In the genomic region with DNA sequence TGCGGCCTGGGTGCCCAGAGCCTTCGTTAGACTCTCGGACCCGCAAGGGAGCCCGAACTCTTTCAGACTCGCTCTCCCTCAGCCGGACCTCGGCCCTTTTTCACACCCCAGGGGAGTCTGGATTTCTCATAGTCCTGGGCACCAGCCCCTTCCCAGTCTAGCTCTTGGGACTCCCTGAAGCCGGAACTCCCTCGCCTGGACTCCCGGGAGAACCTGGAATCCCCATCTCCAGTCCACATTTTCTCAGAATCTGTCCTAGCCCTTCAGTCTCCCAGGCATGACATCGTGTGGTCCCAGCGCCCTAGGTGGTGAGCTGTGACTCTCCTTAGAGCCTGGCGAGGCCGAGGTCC, we compare ENCODE assay signal across 8 cellular contexts. TPM values are rescaled to one million over a fixed set of nuclear protein-coding genes. Genes with fewer than 3 reads are reported as not detected.
A peak's percentile ranks its signal among the peaks of the same experiment; 100 is the strongest.
DNase-seq lines count a peak whose midpoint lies in the region; ATAC-seq and TF ChIP-seq lines count a peak whose summit lies in the region.

No MANE protein-coding gene starts in this region.

- CTCF ChIA-PET in activated CD4-positive, alpha-beta T cell treated with anti-CD3 and anti-CD28 coated beads, Interleukin-2, amount 10 ng/mL, durations not matched to agents 7 days and 5 days (lab: Charles Lee) = interaction anchor here (1.4 to 1.7 kb wide), 3 partner anchors 26 to 87 kb away, joined by 3 to 8 read pairs (median 4); a partner anchor contains a TSS
- CTCF ChIA-PET in activated B cell treated with CpG ODN at 0.5 μM for 24 hours (lab: Charles Lee) = interaction anchor here (1.0 kb wide), 1 partner anchor 34 kb away, joined by 6 read pairs; no protein-coding TSS in a partner anchor

- no peak for TF ChIP-seq POLR2A in suprapubic skin (IDR thresholded peaks at IDR 0.05)

- no peaks in the 10 kb centered on the region for H3K9me3 Mint-ChIP-seq in activated CD4-positive, alpha-beta T cell treated with anti-CD3 and anti-CD28 coated beads, Interleukin-2, amount 10 ng/mL, durations not matched to agents 7 days and 5 days
- H3K9me3 Mint-ChIP-seq in activated B cell treated with CpG ODN at 0.5 μM for 24 hours = no peaks in the 10 kb centered on the region

- intact Hi-C loops in activated B cell treated with CpG ODN at 0.5 μM for 24 hours (cut with micrococcal nuclease) = loop anchor here (10.0 kb wide), 1 partner anchor 417 kb away; a partner anchor contains a TSS

- no peaks in the 10 kb centered on the region for H3K9me3 ChIP-seq in suprapubic skin

- H3K4me1 ChIP-seq in suprapubic skin = peaks cover 21% of the 10 kb centered on the region

- POLR2A ChIA-PET in activated CD4-positive, alpha-beta T cell treated with anti-CD3 and anti-CD28 coated beads, Interleukin-2, amount 10 ng/mL, durations not matched to agents 7 days and 5 days (lab: Charles Lee) = interaction anchor here (0.6 kb wide), 1 partner anchor 22 kb away, joined by 5 read pairs; no protein-coding TSS in a partner anchor
- POLR2A ChIA-PET in activated B cell treated with CpG ODN at 0.5 μM for 24 hours (lab: Charles Lee) = interaction anchor here (0.6 kb wide), 1 partner anchor 62 kb away, joined by 3 read pairs; a partner anchor contains a TSS

- ATAC-seq in activated B cell treated with CpG ODN at 0.5 μM for 24 hours (ENCODE audit: low read depth) (no peak), HG02870 (IDR thresholded peaks at IDR 0.05; ENCODE audit: unreplicated experiment) (no peak)

- peak overlapping the region; percentile 95 for H3K4me3 Mint-ChIP-seq in activated CD4-positive, alpha-beta T cell treated with anti-CD3 and anti-CD28 coated beads, Interleukin-2, amount 10 ng/mL, durations not matched to agents 7 days and 5 days
- H3K4me3 Mint-ChIP-seq in activated B cell treated with CpG ODN at 0.5 μM for 24 hours = peak overlapping the region; percentile 97

- H3K36me3 Mint-ChIP-seq in activated CD4-positive, alpha-beta T cell treated with anti-CD3 and anti-CD28 coated beads, Interleukin-2, amount 10 ng/mL, durations not matched to agents 7 days and 5 days (ENCODE audit: low read depth) = peaks cover 10% of the 10 kb centered on the region
- H3K36me3 Mint-ChIP-seq in activated B cell treated with CpG ODN at 0.5 μM for 24 hours (ENCODE audit: low read depth) = peaks cover 18% of the 10 kb centered on the region

- peak overlapping the region; percentile 61 for H3K4me3 ChIP-seq in suprapubic skin

- DNase-seq in activated CD4-positive, alpha-beta T cell treated with anti-CD3 and anti-CD28 coated beads, Interleukin-2, amount 10 ng/mL, durations not matched to agents 7 days and 5 days = no peak
- no peak for DNase-seq in activated CD4-positive, alpha-beta T cell treated with anti-CD3 and anti-CD28 coated beads, Interleukin-2, amount 50 U/mL, for 48 hours
- no peak for DNase-seq in activated B cell treated with CpG ODN at 0.5 μM for 24 hours
- DNase-seq in iPS-NIHi11 (ENCODE audit: low spot score) = peak; percentile 46
- no peak for DNase-seq in suprapubic skin (ENCODE audit: low spot score in 2 of 2)
- no peak for DNase-seq in stimulated activated CD4-positive, alpha-beta T cell treated with anti-CD3 and anti-CD28 coated beads, Interleukin-12 subunit alpha, Interleukin-12 subunit beta, amount 100 ng/mL, for 4 hours
- DNase-seq in DMS79 (lab: John Stamatoyannopoulos, UW) = no peak

- peaks cover 24% of the 10 kb centered on the region for H3K4me1 Mint-ChIP-seq in activated CD4-positive, alpha-beta T cell treated with anti-CD3 and anti-CD28 coated beads, Interleukin-2, amount 10 ng/mL, durations not matched to agents 7 days and 5 days
- H3K4me1 Mint-ChIP-seq in activated B cell treated with CpG ODN at 0.5 μM for 24 hours = peaks cover 18% of the 10 kb centered on the region

- no peak overlapping the region for H3K27ac ChIP-seq in suprapubic skin

- peaks cover 3% of the 10 kb centered on the region for H3K27me3 Mint-ChIP-seq in activated CD4-positive, alpha-beta T cell treated with anti-CD3 and anti-CD28 coated beads, Interleukin-2, amount 10 ng/mL, durations not matched to agents 7 days and 5 days
- no peaks in the 10 kb centered on the region for H3K27me3 Mint-ChIP-seq in activated B cell treated with CpG ODN at 0.5 μM for 24 hours

- H3K27ac Mint-ChIP-seq in activated CD4-positive, alpha-beta T cell treated with anti-CD3 and anti-CD28 coated beads, Interleukin-2, amount 10 ng/mL, durations not matched to agents 7 days and 5 days = peak overlapping the region; percentile 46
- H3K27ac Mint-ChIP-seq in activated B cell treated with CpG ODN at 0.5 μM for 24 hours = no peak overlapping the region

- H3K27me3 ChIP-seq in suprapubic skin = no peaks in the 10 kb centered on the region

- no peak for TF ChIP-seq EP300 in suprapubic skin (IDR thresholded peaks at IDR 0.05)

- no peak for TF ChIP-seq CTCF in activated B cell treated with CpG ODN at 0.5 μM for 24 hours (IDR thresholded peaks at IDR 0.05)
- no peak for TF ChIP-seq CTCF in suprapubic skin (IDR thresholded peaks at IDR 0.05)

- H3K36me3 ChIP-seq in suprapubic skin = peaks cover 8% of the 10 kb centered on the region

- WGBS in suprapubic skin = 23% methylated on average over 13 of the region's 15 CpGs

RNA-seq across cellular contexts. Expression of a gene that starts 0.6 kb away (rescaled TPM):
- total RNA-seq in activated CD4-positive, alpha-beta T cell treated with anti-CD3 and anti-CD28 coated beads, Interleukin-2, amount 10 ng/mL, durations not matched to agents 7 days and 5 days = 10 to 100 TPM in 1 of 2 experiments, 1 to 10 TPM in 1; 9.8 to 12.2 TPM
- 12.0 and 13.5 TPM in 2 replicates for total RNA-seq in activated B cell treated with CpG ODN at 0.5 μM for 24 hours
- total RNA-seq in suprapubic skin = 10 to 100 TPM; 14.2 to 20.4 (median 16.5) TPM

RNA-seq across cellular contexts. Expression of a gene that starts 26.4 kb away (rescaled TPM):
- 1 to 10 TPM; 1.1 TPM for total RNA-seq in activated CD4-positive, alpha-beta T cell treated with anti-CD3 and anti-CD28 coated beads, Interleukin-2, amount 10 ng/mL, durations not matched to agents 7 days and 5 days
- total RNA-seq in activated B cell treated with CpG ODN at 0.5 μM for 24 hours (0.35 and 0.56 TPM in 2 replicates), suprapubic skin (10 to 100 TPM in 1 of 4 donors, 1 to 10 TPM in 3; 3.9 to 11.3 (median 6.4) TPM)

RNA-seq across cellular contexts. Expression of a gene that starts 32.7 kb away (rescaled TPM):
- total RNA-seq in activated CD4-positive, alpha-beta T cell treated with anti-CD3 and anti-CD28 coated beads, Interleukin-2, amount 10 ng/mL, durations not matched to agents 7 days and 5 days = 1 to 10 TPM; 1.8 to 2.5 TPM
- total RNA-seq in activated B cell treated with CpG ODN at 0.5 μM for 24 hours (1.8 TPM in 2 replicates), suprapubic skin (10 to 100 TPM; 17.0 to 20.3 (median 18.8) TPM)
